Comparison of ENCODE assay signal across 2 cellular contexts in genomic region chr9:36997414-36997813, GRCh38.
TF ChIP-seq lines count a peak whose summit lies in the region.

No MANE protein-coding gene starts in this region.

TF ChIP-seq in SK-N-SH treated with all-trans-retinoic acid at 6 μM for 48 hours, 23 proteins besides CTCF, POLR2A, EP300 and RAD21:
- no peak for TF ChIP-seq ZNF565 (CRISPR knock-in tag; conservative IDR thresholded peaks at IDR 0.05; ENCODE audit: low read depth)

TF ChIP-seq in SK-N-SH, 30 proteins besides CTCF, POLR2A, EP300 and RAD21:
- TF ChIP-seq CHD2 (IDR thresholded peaks at IDR 0.05; ENCODE audit: low read length, partially characterized antibody): no peak
- no peak for TF ChIP-seq TEAD4 (IDR thresholded peaks at IDR 0.05; ENCODE audit: borderline replicate concordance, insufficient read depth)
- TF ChIP-seq FOSL2 (IDR thresholded peaks at IDR 0.05; ENCODE audit: borderline replicate concordance, low read depth): no peak
- TF ChIP-seq FOXM1 (IDR thresholded peaks at IDR 0.05; ENCODE audit: low read depth): no peak
- no peak for TF ChIP-seq GABPA (IDR thresholded peaks at IDR 0.05; ENCODE audit: low read depth)
- no peak for TF ChIP-seq GATA2 (CRISPR knock-in tag; IDR thresholded peaks at IDR 0.05)
- no peak for TF ChIP-seq MEF2A (IDR thresholded peaks at IDR 0.05; ENCODE audit: borderline replicate concordance, low read depth)
- no peak for TF ChIP-seq RFX5 (IDR thresholded peaks at IDR 0.05; ENCODE audit: low read length)
- no peak for TF ChIP-seq TAF1 (IDR thresholded peaks at IDR 0.05; ENCODE audit: borderline replicate concordance, low read depth, low read length)
- no peak for TF ChIP-seq USF1 (IDR thresholded peaks at IDR 0.05; ENCODE audit: borderline replicate concordance, low read depth)
- no peak for TF ChIP-seq MXI1 (IDR thresholded peaks at IDR 0.05; ENCODE audit: low read depth, low read length)
- TF ChIP-seq POLR2AphosphoS5 (IDR thresholded peaks at IDR 0.05; ENCODE audit: low read depth, low read length): no peak
- no peak for TF ChIP-seq ZBTB33 (IDR thresholded peaks at IDR 0.05; ENCODE audit: borderline replicate concordance, low read depth)
- TF ChIP-seq IRF3 (IDR thresholded peaks at IDR 0.05; ENCODE audit: low read depth, low read length): no peak
